Comparison of ENCODE assay signal across 9 cellular contexts in the genomic region with DNA sequence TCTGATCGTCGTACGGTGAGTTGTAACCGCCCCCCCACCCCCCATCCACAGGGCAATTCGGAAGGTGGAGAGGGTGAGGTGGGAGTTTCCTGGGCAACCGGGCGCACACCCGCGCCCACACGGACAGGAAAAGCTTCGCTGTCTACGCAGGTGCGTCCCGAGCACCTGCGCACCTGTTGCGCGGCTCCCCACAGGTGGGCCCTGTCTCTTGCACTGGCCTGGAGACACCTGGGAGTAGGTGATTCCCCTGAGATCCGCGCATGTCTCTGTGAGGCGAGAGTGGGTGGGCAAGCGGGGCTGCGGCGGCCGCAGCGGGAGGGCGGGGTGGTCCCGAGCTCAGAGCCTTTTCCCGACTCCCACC. TPM values are rescaled to one million over a fixed set of nuclear protein-coding genes. Genes with fewer than 3 reads are reported as not detected.
A peak's percentile ranks its signal among the peaks of the same experiment; 100 is the strongest.
DNase-seq lines count a peak whose midpoint lies in the region; ATAC-seq and TF ChIP-seq lines count a peak whose summit lies in the region.
"Had no signal": no experiment of that assay in that cellular context is flagged by ENCODE, and none has a peak within 500 bp of the region (broad histone marks: within the 10 kb centered on the region; RNA-seq: fewer than 3 reads in every experiment).

No MANE protein-coding gene starts in this region.

- no peak overlapping the region for H3K27ac Mint-ChIP-seq in activated naive CD8-positive, alpha-beta T cell treated with anti-CD3 and anti-CD28 coated beads for 36 hours
- no peak overlapping the region for H3K27ac Mint-ChIP-seq in nephron progenitor cell

- peak; percentile 9 for ATAC-seq in HG03045 (IDR thresholded peaks at IDR 0.05; ENCODE audit: unreplicated experiment)
- ATAC-seq in HG03521 (IDR thresholded peaks at IDR 0.05; ENCODE audit: unreplicated experiment) = no peak
- no peak for ATAC-seq in HG03439 (IDR thresholded peaks at IDR 0.05; ENCODE audit: unreplicated experiment)
- ATAC-seq in GM19452 (IDR thresholded peaks at IDR 0.05; ENCODE audit: unreplicated experiment) = no peak

- intact Hi-C loops in posterior cingulate gyrus (cut with DNase I) = no loop called here

- DNase-seq in DMS53 (lab: John Stamatoyannopoulos, UW) = peak; percentile 90
- peak; percentile 3 for DNase-seq in activated naive CD8-positive, alpha-beta T cell treated with anti-CD3 and anti-CD28 coated beads for 36 hours
- DNase-seq in nephron progenitor cell = no peak
- no peak for DNase-seq in posterior cingulate gyrus
- DNase-seq: T-helper 2 cell had no signal

- peaks cover 4% of the 10 kb centered on the region for H3K4me1 Mint-ChIP-seq in activated naive CD8-positive, alpha-beta T cell treated with anti-CD3 and anti-CD28 coated beads for 36 hours
- peaks cover 8% of the 10 kb centered on the region for H3K4me1 Mint-ChIP-seq in nephron progenitor cell

- peaks cover 68% of the 10 kb centered on the region for H3K27me3 Mint-ChIP-seq in activated naive CD8-positive, alpha-beta T cell treated with anti-CD3 and anti-CD28 coated beads for 36 hours
- peaks cover 98% of the 10 kb centered on the region for H3K27me3 Mint-ChIP-seq in nephron progenitor cell (ENCODE audit: low read depth, poor library complexity)

- no peaks in the 10 kb centered on the region for H3K9me3 Mint-ChIP-seq in activated naive CD8-positive, alpha-beta T cell treated with anti-CD3 and anti-CD28 coated beads for 36 hours
- H3K9me3 Mint-ChIP-seq in nephron progenitor cell = peaks cover 5% of the 10 kb centered on the region

- no peaks in the 10 kb centered on the region for H3K36me3 Mint-ChIP-seq in activated naive CD8-positive, alpha-beta T cell treated with anti-CD3 and anti-CD28 coated beads for 36 hours
- no peaks in the 10 kb centered on the region for H3K36me3 Mint-ChIP-seq in nephron progenitor cell (ENCODE audit: low read depth)

- H3K4me3 Mint-ChIP-seq in activated naive CD8-positive, alpha-beta T cell treated with anti-CD3 and anti-CD28 coated beads for 36 hours = peak overlapping the region; percentile 35
- H3K4me3 Mint-ChIP-seq in nephron progenitor cell = peak overlapping the region; percentile 72

- TF ChIP-seq CTCF in nephron progenitor cell (IDR thresholded peaks at IDR 0.05) = no peak

RNA-seq across cellular contexts. Expression of a gene that starts 0.5 kb away (rescaled TPM):
- not detected for total RNA-seq in activated naive CD8-positive, alpha-beta T cell treated with anti-CD3 and anti-CD28 coated beads for 36 hours

RNA-seq across cellular contexts. Expression of a gene that starts 31.2 kb away (rescaled TPM):
- total RNA-seq in activated naive CD8-positive, alpha-beta T cell treated with anti-CD3 and anti-CD28 coated beads for 36 hours = 10 to 100 TPM; 48.1 to 49.9 TPM

Comparison
In these comparisons a context has a peak if more than half of its experiments do, and no peak if none do; other contexts are left out.
1. DNase-seq: peak in DMS53 (single experiment) and activated naive CD8-positive, alpha-beta T cell treated with anti-CD3 and anti-CD28 coated beads for 36 hours (single experiment); none in nephron progenitor cell (single experiment) and posterior cingulate gyrus (0 of 10).